ENCODE assay signal across 8 cellular contexts in the genomic region with DNA sequence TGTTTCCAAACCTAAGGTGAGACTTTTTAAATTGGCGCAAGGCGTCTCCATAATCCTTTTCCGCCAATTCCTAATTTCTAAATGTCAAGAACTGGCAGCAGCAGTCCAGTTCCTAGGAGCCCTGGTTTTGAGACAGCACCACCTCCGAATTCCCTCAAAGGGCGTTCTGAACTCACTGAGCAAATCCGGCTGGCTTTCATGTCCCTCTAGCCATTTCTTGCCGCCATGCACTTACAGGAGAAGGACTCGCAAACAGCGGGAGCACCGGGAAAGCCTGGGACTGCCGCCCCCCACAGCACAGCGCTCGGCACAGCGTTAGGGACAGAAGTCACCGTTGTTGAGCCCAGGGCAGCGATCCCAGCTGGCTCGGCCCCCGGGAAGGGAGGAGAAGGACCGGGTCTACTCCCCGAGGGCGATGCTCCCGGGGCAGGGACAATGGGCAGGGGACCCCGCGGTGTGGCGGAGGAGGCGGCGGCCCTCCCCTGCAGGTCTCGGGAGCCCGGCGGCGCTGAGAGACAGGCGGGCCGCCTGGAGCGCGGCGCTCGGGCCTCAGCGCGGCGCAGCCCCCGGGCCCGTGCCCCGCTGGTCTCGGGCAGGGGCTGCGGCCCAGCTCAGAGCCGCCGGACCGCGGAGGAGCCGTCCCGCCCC. TPM values are rescaled to one million over a fixed set of nuclear protein-coding genes. Genes with fewer than 3 reads are reported as not detected.
DNase-seq lines count a peak whose midpoint lies in the region; TF ChIP-seq lines count a peak whose summit lies in the region.

No MANE protein-coding gene starts in this region.

- intact Hi-C loops in dorsolateral prefrontal cortex (cut with DNase I), result loop anchor here (2.0 to 10.0 kb wide), 3 partner anchors 26 to 172 kb away; a partner anchor contains a TSS

- H2AFZ ChIP-seq in GM23248, result 0 out of 2 replicates have a peak overlapping the region, but pooled peaks have one; percentile 19

- H3F3A ChIP-seq in GM23248 (ENCODE audit: insufficient read depth), result peaks cover 26% of the 10 kb centered on the region

- H3K27ac ChIP-seq in GM23248 (peak overlapping the region; percentile 85), WERI-Rb-1 (peak overlapping the region; percentile 47; the same call in 1 of the 2 replicates), dorsolateral prefrontal cortex (peak overlapping the region; percentile 67 to 98 (median 94)), liver (ENCODE audit: low read depth in 1 of 2, low read length in 2 of 2) (peak overlapping the region; percentile 86 to 91)

- H3K9ac ChIP-seq in GM23248 (peak overlapping the region; percentile 87), liver (ENCODE audit: low read depth in 1 of 2, low read length in 2 of 2) (peak overlapping the region; percentile 70 to 92)

- H3K9me3 ChIP-seq in GM23248 (ENCODE audit: low read depth) (no peaks in the 10 kb centered on the region), WERI-Rb-1 (ENCODE audit: severe bottlenecking) (no peaks in the 10 kb centered on the region), liver (ENCODE audit: control insufficient read depth in 4 of 4, low read length in 3 of 4) (no peaks in the 10 kb centered on the region)

- peak overlapping the region; percentile 85 for H3K4me3 ChIP-seq in GM23248
- H3K4me3 ChIP-seq in WERI-Rb-1 (ENCODE audit: low read depth, low read length), result peak overlapping the region; percentile 91
- H3K4me3 ChIP-seq in dorsolateral prefrontal cortex, result peak overlapping the region; percentile 49 to 94 (median 81)
- peak overlapping the region; percentile 63 to 98 (median 80) for H3K4me3 ChIP-seq in liver (ENCODE audit: low read depth in 1 of 3, low read length in 3 of 3)

- no peaks in the 10 kb centered on the region for H3K36me3 ChIP-seq in GM23248 (ENCODE audit: low read depth)
- H3K36me3 ChIP-seq in WERI-Rb-1, result peaks cover 21% of the 10 kb centered on the region
- H3K36me3 ChIP-seq in liver (ENCODE audit: control insufficient read depth in 4 of 4, insufficient read depth in 3 of 4, low read depth in 1 of 4, low read length in 3 of 4), result no peaks in the 10 kb centered on the region

- DNase-seq in EH (ENCODE audit: low read depth) (peak; percentile 69), GM23248 (peak; percentile 75), M059J (ENCODE audit: low read depth) (peak; percentile 77), WERI-Rb-1 (peak; percentile 57), dorsolateral prefrontal cortex (peak; percentile 46 to 82 (median 74)), GM19238 (ENCODE audit: insufficient read length, low spot score) (no peak)
- peak; percentile 42 for DNase-seq in stimulated activated CD8-positive, alpha-beta memory T cell treated with anti-CD3 and anti-CD28 coated beads, Interleukin-4, amount 100 ng/mL, for 48 hours

- H3K4me2 ChIP-seq in GM23248 (ENCODE audit: unreplicated experiment), result peak overlapping the region; percentile 77

- H4K20me1 ChIP-seq in GM23248 (ENCODE audit: insufficient read depth), result peaks cover 7% of the 10 kb centered on the region; the same call in 1 of the 2 replicates

- 0 to 1% methylated on average over 28 to 32 of the region's 51 CpGs for WGBS in GM23248 (ENCODE audit: low coverage in 1 of 2, low lambda C conversion rate in 2 of 2, missing lambda C conversion rate in 2 of 2), 2 experiments
- WGBS in liver, result under 1% methylated on average over 51 of the region's 51 CpGs

- in situ Hi-C loops in GM23248 (cut with MboI), result no loop called here

- H3K27me3 ChIP-seq in GM23248 (replicated peaks; ENCODE audit: insufficient read depth) (no peaks in the 10 kb centered on the region), WERI-Rb-1 (ENCODE audit: insufficient read depth, low read depth, severe bottlenecking) (no peaks in the 10 kb centered on the region), dorsolateral prefrontal cortex (no peaks in the 10 kb centered on the region), liver (ENCODE audit: control insufficient read depth in 4 of 4, insufficient read depth in 4 of 4, low read length in 3 of 4) (no peaks in the 10 kb centered on the region)

- H3K79me2 ChIP-seq in GM23248 (ENCODE audit: insufficient read depth), result peaks cover 59% of the 10 kb centered on the region

- peak in 1 of 2 donors; percentile 48 for TF ChIP-seq RAD21 in liver (IDR thresholded peaks at IDR 0.05)

- H3K4me1 ChIP-seq in GM23248 (ENCODE audit: insufficient read depth) (peaks cover 38% of the 10 kb centered on the region), liver (ENCODE audit: control insufficient read depth in 4 of 4, insufficient read depth in 4 of 4, low read length in 3 of 4) (peaks cover 0 to 22% (median 5%) of the 10 kb centered on the region in 4 donors)

- no peaks in the 10 kb centered on the region for H3K9me2 ChIP-seq in GM23248 (ENCODE audit: insufficient read depth)

- no peak for TF ChIP-seq CTCF in WERI-Rb-1 (IDR thresholded peaks at IDR 0.05; ENCODE audit: low read depth, low read length)
- TF ChIP-seq CTCF in dorsolateral prefrontal cortex (IDR thresholded peaks at IDR 0.05 in 54 of 56, conservative IDR thresholded peaks at IDR 0.05 in 2 of 56; ENCODE audit: low read depth in 1 of 56, partially characterized antibody in 56 of 56), result peak in 22 of 56 donors; percentile 6 to 32 (median 17)
- no peak for TF ChIP-seq CTCF in liver (IDR thresholded peaks at IDR 0.05; ENCODE audit: low read depth, low read length, missing input control)

TF ChIP-seq in liver, 16 proteins besides CTCF, POLR2A, EP300 and RAD21:
- TF ChIP-seq NR2F2 (IDR thresholded peaks at IDR 0.05), result no peak
- TF ChIP-seq FOXA1 (IDR thresholded peaks at IDR 0.05), result no peak
- peak; percentile 62 for TF ChIP-seq YY1 (IDR thresholded peaks at IDR 0.05)
- no peak for TF ChIP-seq HNF4G (IDR thresholded peaks at IDR 0.05)
- TF ChIP-seq GABPA (IDR thresholded peaks at IDR 0.05 in 1 of 2, conservative IDR thresholded peaks at IDR 0.05 in 1 of 2), result no peak
- TF ChIP-seq EGR1 (IDR thresholded peaks at IDR 0.05; ENCODE audit: low read depth in 2 of 2), result no peak
TF ChIP-seq in liver: peak in this region for 1.

RNA-seq across cellular contexts. Expression of a gene that starts 0.5 kb away (rescaled TPM):
- 11.6 and 47.7 TPM in 2 replicates for total RNA-seq in GM23248 (2014; rRNA removed; shearing (Covaris generic))
- 45.8 and 53.3 TPM in 2 replicates for polyA plus RNA-seq in GM23248 (2016; fragmentation: Nextera tagmentation; extraction: Ambion mirVana)
- 24.7 and 34.4 TPM in 2 replicates for total RNA-seq in M059J (2014; rRNA removed; shearing (Covaris generic))
- total RNA-seq in dorsolateral prefrontal cortex, result 10 to 100 TPM; 28.6 to 95.8 (median 54.2) TPM
- 10 to 100 TPM; 21.0 to 21.9 TPM for total RNA-seq in liver
- 10 to 100 TPM in 1 of 2 donors, 1 to 10 TPM in 1; 9.7 to 11.3 TPM for polyA plus RNA-seq in liver
